ENCODE assay signal across 1 cellular context in genomic region chr5:43602818-43603534, GRCh38.
TF ChIP-seq lines count a peak whose summit lies in the region.

Gene NNT, plus strand, starts transcription at chr5:43603180. Its CDS starts 6,016 bp downstream, at chr5:43609196.

TF ChIP-seq in HepG2, 621 proteins besides CTCF, POLR2A, EP300 and RAD21 (continued from another document and continues in another):
- 0 out of 2 replicates have a peak, but pooled peaks have one; percentile 12 for TF ChIP-seq AHDC1 (CRISPR knock-in tag; IDR thresholded peaks at IDR 0.05; ENCODE audit: borderline replicate concordance)
- TF ChIP-seq HHEX (CRISPR knock-in tag; IDR thresholded peaks at IDR 0.05), result no peak
- no peak for TF ChIP-seq REXO4 (CRISPR knock-in tag; IDR thresholded peaks at IDR 0.05; ENCODE audit: borderline replicate concordance)
- no peak for TF ChIP-seq ZNF691 (CRISPR knock-in tag; IDR thresholded peaks at IDR 0.05; ENCODE audit: borderline replicate concordance, low read depth)
- peak; percentile 94 for TF ChIP-seq MAX (IDR thresholded peaks at IDR 0.05)
- no peak for TF ChIP-seq ZNF121 (CRISPR knock-in tag; IDR thresholded peaks at IDR 0.05)
- TF ChIP-seq SETDB1 (CRISPR knock-in tag; IDR thresholded peaks at IDR 0.05; ENCODE audit: borderline replicate concordance), result no peak
- TF ChIP-seq ZNF17 (CRISPR knock-in tag; IDR thresholded peaks at IDR 0.05), result no peak
- TF ChIP-seq ASH2L (IDR thresholded peaks at IDR 0.05; ENCODE audit: insufficient read length, low read depth, low read length), result peak; percentile 89
- no peak for TF ChIP-seq U2AF2 (IDR thresholded peaks at IDR 0.05; ENCODE audit: low read depth, low read length)
- TF ChIP-seq ZNF383 (CRISPR knock-in tag; IDR thresholded peaks at IDR 0.05; ENCODE audit: borderline replicate concordance), result no peak
- peak; percentile 88; the same call in 1 of the 2 replicates for TF ChIP-seq SIN3A (IDR thresholded peaks at IDR 0.05; ENCODE audit: borderline replicate concordance, low read depth, low read length)
- no peak for TF ChIP-seq ZNF326 (CRISPR knock-in tag; IDR thresholded peaks at IDR 0.05; ENCODE audit: borderline replicate concordance)
- no peak for TF ChIP-seq ZZZ3 (CRISPR knock-in tag; IDR thresholded peaks at IDR 0.05; ENCODE audit: borderline replicate concordance)
- TF ChIP-seq ZNF343 (CRISPR knock-in tag; IDR thresholded peaks at IDR 0.05), result no peak; the same call in 1 of the 2 replicates
- no peak for TF ChIP-seq ZNF10 (CRISPR knock-in tag; IDR thresholded peaks at IDR 0.05; ENCODE audit: borderline replicate concordance, low read depth)
- peak; percentile 87 for TF ChIP-seq RFXAP (CRISPR knock-in tag; IDR thresholded peaks at IDR 0.05; ENCODE audit: borderline replicate concordance)
- no peak for TF ChIP-seq HOXA7 (CRISPR knock-in tag; IDR thresholded peaks at IDR 0.05)
- TF ChIP-seq REL (CRISPR knock-in tag; conservative IDR thresholded peaks at IDR 0.05), result 0 out of 2 replicates have a peak, but pooled peaks have one; percentile 50
- no peak for TF ChIP-seq ZNF20 (CRISPR knock-in tag; IDR thresholded peaks at IDR 0.05)
- TF ChIP-seq SKI (IDR thresholded peaks at IDR 0.05; ENCODE audit: partially characterized antibody), result no peak
- TF ChIP-seq GLMP (CRISPR knock-in tag; IDR thresholded peaks at IDR 0.05; ENCODE audit: borderline replicate concordance), result no peak
- no peak for TF ChIP-seq PRDM10 (CRISPR knock-in tag; IDR thresholded peaks at IDR 0.05; ENCODE audit: low read depth)
- TF ChIP-seq ZNF605 (CRISPR knock-in tag; IDR thresholded peaks at IDR 0.05), result no peak
- peak; percentile 37 for TF ChIP-seq BHLHE40 (IDR thresholded peaks at IDR 0.05; ENCODE audit: low read length)
- no peak for TF ChIP-seq ZNF713 (CRISPR knock-in tag; IDR thresholded peaks at IDR 0.05)
- TF ChIP-seq ZNF230 (CRISPR knock-in tag; IDR thresholded peaks at IDR 0.05), result 0 out of 2 replicates have a peak, but pooled peaks have one; percentile 16
- TF ChIP-seq ZNF644 (CRISPR knock-in tag; IDR thresholded peaks at IDR 0.05; ENCODE audit: low read depth), result no peak
- TF ChIP-seq ZNF672 (CRISPR knock-in tag; IDR thresholded peaks at IDR 0.05), result no peak
- TF ChIP-seq RBAK (CRISPR knock-in tag; IDR thresholded peaks at IDR 0.05), result no peak
- no peak for TF ChIP-seq SP5 (CRISPR knock-in tag; IDR thresholded peaks at IDR 0.05; ENCODE audit: borderline replicate concordance, low read depth)
- 0 out of 2 replicates have a peak, but pooled peaks have one; percentile 68 for TF ChIP-seq AKNA (CRISPR knock-in tag; IDR thresholded peaks at IDR 0.05; ENCODE audit: borderline replicate concordance)
- TF ChIP-seq LCORL (IDR thresholded peaks at IDR 0.05), result no peak
- TF ChIP-seq LCORL (CRISPR knock-in tag; IDR thresholded peaks at IDR 0.05), result no peak
- peak; percentile 81 for TF ChIP-seq POGK (CRISPR knock-in tag; conservative IDR thresholded peaks at IDR 0.05)
- TF ChIP-seq ZNF367 (CRISPR knock-in tag; IDR thresholded peaks at IDR 0.05; ENCODE audit: borderline replicate concordance), result peak; percentile 67; the same call in 1 of the 2 replicates
- TF ChIP-seq ZNF784 (CRISPR knock-in tag; IDR thresholded peaks at IDR 0.05; ENCODE audit: borderline replicate concordance), result peak; percentile 85; the same call in 1 of the 2 replicates
- no peak for TF ChIP-seq ZBTB42 (CRISPR knock-in tag; IDR thresholded peaks at IDR 0.05)
- TF ChIP-seq NR0B2 (CRISPR knock-in tag; IDR thresholded peaks at IDR 0.05), result peak; percentile 85; the same call in 1 of the 2 replicates
- TF ChIP-seq SALL2 (CRISPR knock-in tag; IDR thresholded peaks at IDR 0.05), result peak; percentile 97
- no peak for TF ChIP-seq ZNF253 (CRISPR knock-in tag; IDR thresholded peaks at IDR 0.05; ENCODE audit: borderline replicate concordance)
- TF ChIP-seq AKAP8 (CRISPR knock-in tag; IDR thresholded peaks at IDR 0.05), result no peak
